Comparison of ENCODE assay signal across 8 cellular contexts in the genomic region with DNA sequence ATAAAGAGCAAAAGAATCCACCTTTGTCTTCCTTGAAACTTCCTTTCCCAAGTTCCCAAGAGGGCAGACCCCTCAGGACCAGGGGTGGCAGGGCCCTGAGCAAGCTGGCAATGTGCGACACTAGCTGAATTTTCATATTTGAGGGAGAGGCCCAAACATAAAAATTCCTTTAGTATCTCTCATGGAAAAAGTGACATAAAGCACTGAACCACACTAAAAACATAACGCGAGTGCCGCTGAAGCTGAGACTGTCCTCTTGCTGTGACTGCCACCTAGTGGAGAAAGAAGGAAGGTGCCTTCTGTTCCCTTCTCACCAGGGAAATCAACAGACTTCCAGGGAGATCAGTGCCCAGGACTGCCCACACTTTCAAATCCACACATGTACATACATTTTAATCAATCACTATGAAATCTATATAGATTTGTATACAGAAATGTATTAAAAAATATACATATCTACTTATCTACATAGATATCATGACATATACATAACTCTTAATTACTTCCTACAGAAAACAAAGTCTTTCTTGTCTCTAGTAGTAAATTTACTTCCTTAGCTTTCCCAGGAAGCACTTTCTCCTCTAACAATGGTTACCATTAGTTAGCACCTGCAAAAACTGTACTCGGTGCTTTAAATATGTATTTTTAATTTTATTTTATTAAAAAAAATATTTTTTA. TPM values are rescaled to one million over a fixed set of nuclear protein-coding genes. Genes with fewer than 3 reads are reported as not detected.
DNase-seq lines count a peak whose midpoint lies in the region; ATAC-seq and TF ChIP-seq lines count a peak whose summit lies in the region.

No MANE protein-coding gene starts in this region.

- TF ChIP-seq CTCF in liver (IDR thresholded peaks at IDR 0.05; ENCODE audit: low read depth, low read length, missing input control) = peak; percentile 99

- H3K4me1 ChIP-seq in liver (ENCODE audit: control insufficient read depth in 4 of 4, insufficient read depth in 4 of 4, low read length in 3 of 4) = peaks cover 0 to 2% (median 0%) of the 10 kb centered on the region in 4 donors

- TF ChIP-seq RAD21 in liver (IDR thresholded peaks at IDR 0.05) = peak; percentile 100

- H3K36me3 ChIP-seq in liver (ENCODE audit: control insufficient read depth in 4 of 4, insufficient read depth in 3 of 4, low read depth in 1 of 4, low read length in 3 of 4) = peaks cover 20 to 69% (median 56%) of the 10 kb centered on the region in 4 donors

- H3K9ac ChIP-seq in liver (ENCODE audit: low read depth in 1 of 2, low read length in 2 of 2) = no peak overlapping the region

- no peaks in the 10 kb centered on the region for H3K9me3 ChIP-seq in liver (ENCODE audit: control insufficient read depth in 4 of 4, low read length in 3 of 4)

- peak; percentile 87 for DNase-seq in DMS53 treated with DMSO at 0.1 percent for 48 hours (lab: John Stamatoyannopoulos, UW; ENCODE audit: unreplicated experiment)
- peak; percentile 87 for DNase-seq in NCI-H69 (lab: John Stamatoyannopoulos, UW)
- peak; percentile 32 to 75 for DNase-seq in activated CD4-positive, alpha-beta T cell treated with anti-CD3 and anti-CD28 coated beads, Interleukin-2, amount 50 U/mL, for 24 hours (ENCODE audit: low read depth in 1 of 2, low spot score in 1 of 2)
- DNase-seq in dedifferentiated amniotic fluid mesenchymal stem cell (ENCODE audit: extremely low spot score) = peak; percentile 98
- peak; percentile 46 for DNase-seq in stimulated activated CD4-positive, alpha-beta T cell treated with anti-CD3 and anti-CD28 coated beads, Interleukin-4, amount 100 ng/mL, for 1 hour

- WGBS in liver = 14% methylated on average over 5 of the region's 5 CpGs

- peak overlapping the region; percentile 73 to 82 for H3K27ac ChIP-seq in liver (ENCODE audit: low read depth in 1 of 2, low read length in 2 of 2)

- ATAC-seq in HG03354 (IDR thresholded peaks at IDR 0.05; ENCODE audit: poor library complexity, severe bottlenecking, unreplicated experiment) (peak; percentile 71), HG02852 (IDR thresholded peaks at IDR 0.05; ENCODE audit: unreplicated experiment) (no peak)

- H3K27me3 ChIP-seq in liver (ENCODE audit: control insufficient read depth in 4 of 4, insufficient read depth in 4 of 4, low read length in 3 of 4) = no peaks in the 10 kb centered on the region

- H3K4me3 ChIP-seq in liver (ENCODE audit: low read depth in 1 of 3, low read length in 3 of 3) = no peak overlapping the region

TF ChIP-seq in liver, 16 proteins besides CTCF, POLR2A, EP300 and RAD21:
- peak in 1 of 2 donors; percentile 23 for TF ChIP-seq HNF4A (conservative IDR thresholded peaks at IDR 0.05)
- peak; percentile 6 for TF ChIP-seq FOXA2 (IDR thresholded peaks at IDR 0.05)
- TF ChIP-seq JUND (IDR thresholded peaks at IDR 0.05) = peak; percentile 77 to 85
- peak in 1 of 2 donors; percentile 48 for TF ChIP-seq RXRA (IDR thresholded peaks at IDR 0.05)
- no peak for TF ChIP-seq SP1 (IDR thresholded peaks at IDR 0.05)

RNA-seq across cellular contexts. Expression of a gene that starts 53.8 kb away (rescaled TPM):
- total RNA-seq in liver = 1 to 10 TPM; 4.7 to 8.5 TPM
- polyA plus RNA-seq in liver = 1 to 10 TPM; 4.5 to 5.6 TPM

Comparison
In these comparisons a context has a peak if more than half of its experiments do, and no peak if none do; other contexts are left out.
1. DNase-seq: peak in every context shown above with its lines; median percentile 98 in dedifferentiated amniotic fluid mesenchymal stem cell; 87 in DMS53 treated with DMSO at 0.1 percent for 48 hours; 87 in NCI-H69; 54 in activated CD4-positive, alpha-beta T cell treated with anti-CD3 and anti-CD28 coated beads, Interleukin-2, amount 50 U/mL, for 24 hours; 46 in stimulated activated CD4-positive, alpha-beta T cell treated with anti-CD3 and anti-CD28 coated beads, Interleukin-4, amount 100 ng/mL, for 1 hour.